1 cellular context compared by ENCODE assay signal in the genomic region with DNA sequence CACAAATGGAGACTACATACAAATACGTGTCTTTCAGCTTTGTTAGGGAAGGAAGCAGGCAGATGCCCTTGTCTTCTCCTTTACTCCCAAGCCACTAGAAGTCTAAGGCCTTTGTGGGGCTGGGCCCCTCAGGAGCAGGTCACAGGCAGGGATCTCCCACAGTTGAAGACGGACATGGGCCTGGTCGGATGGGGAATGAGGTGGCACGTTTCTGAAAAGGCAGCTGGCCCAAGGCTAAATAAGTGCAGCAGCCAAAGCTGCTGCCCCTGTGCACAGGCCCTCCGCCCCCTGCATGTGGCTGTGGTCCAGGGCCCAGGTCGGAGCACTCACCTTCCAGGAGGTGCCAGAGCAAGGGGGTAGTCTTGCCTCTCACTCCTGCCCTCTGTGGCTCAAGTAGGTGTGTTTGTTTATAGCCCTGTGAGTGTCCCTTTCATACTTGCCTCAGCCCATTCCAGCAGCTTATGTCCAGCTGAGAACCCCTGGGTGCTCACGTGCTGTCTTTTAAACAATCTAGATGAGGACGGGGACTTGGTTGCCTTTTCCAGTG.
TF ChIP-seq lines count a peak whose summit lies in the region.

No MANE protein-coding gene starts in this region.

TF ChIP-seq in endothelial cell of umbilical vein, 7 proteins besides CTCF, POLR2A, EP300 and RAD21:
- no peak for TF ChIP-seq EZH2 (IDR thresholded peaks at IDR 0.05; ENCODE audit: borderline replicate concordance, low read depth, low read length, severe bottlenecking)
- no peak for TF ChIP-seq POLR2AphosphoS5 (IDR thresholded peaks at IDR 0.05; ENCODE audit: insufficient read depth, low read depth, low read length)
- TF ChIP-seq, protein P1, sequence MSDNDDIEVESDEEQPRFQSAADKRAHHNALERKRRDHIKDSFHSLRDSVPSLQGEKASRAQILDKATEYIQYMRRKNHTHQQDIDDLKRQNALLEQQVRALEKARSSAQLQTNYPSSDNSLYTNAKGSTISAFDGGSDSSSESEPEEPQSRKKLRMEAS (IDR thresholded peaks at IDR 0.05; ENCODE audit: insufficient read depth, insufficient read length), result no peak
- TF ChIP-seq GATA2 (IDR thresholded peaks at IDR 0.05; ENCODE audit: insufficient read depth, insufficient read length, low read depth, low read length), result no peak
- no peak for TF ChIP-seq FOS (IDR thresholded peaks at IDR 0.05; ENCODE audit: borderline replicate concordance, insufficient read depth, low read length)
- TF ChIP-seq MYC (IDR thresholded peaks at IDR 0.05; ENCODE audit: low read depth, low read length), result no peak
- no peak for TF ChIP-seq JUN (IDR thresholded peaks at IDR 0.05; ENCODE audit: borderline replicate concordance, insufficient read depth, insufficient read length, low read depth)
TF ChIP-seq in endothelial cell of umbilical vein: peak in this region for 0.
